17 cellular contexts compared by ENCODE assay signal in genomic region chr5:77073667-77074066, GRCh38.
"Had no signal": no experiment of that assay in that cellular context is flagged by ENCODE, and none has a peak within 500 bp of the region (broad histone marks: within the 10 kb centered on the region; RNA-seq: fewer than 3 reads in every experiment).

No MANE protein-coding gene starts in this region.

- H3K27me3 ChIP-seq: breast epithelium, sigmoid colon, upper lobe of right lung had no signal

- H3K9me3 ChIP-seq: breast epithelium, sigmoid colon, spleen, upper lobe of right lung had no signal

- DNase-seq: activated CD4-positive, alpha-beta memory T cell treated with anti-CD3 and anti-CD28 coated beads, Interleukin-2, amount 10 ng/mL, durations not matched to agents 7 days and 5 days; activated CD4-positive, alpha-beta T cell treated with anti-CD3 and anti-CD28 coated beads for 48 hours; activated CD4-positive, CD25-positive, alpha-beta regulatory T cell; activated CD8-positive, alpha-beta memory T cell treated with anti-CD3 and anti-CD28 coated beads, Interleukin-2, amount 10 ng/mL, durations not matched to agents 7 days and 5 days; activated naive CD4-positive, alpha-beta T cell treated with Interleukin-2 at 50 U/mL for 16 hours; anterior cingulate cortex; effector CD4-positive, alpha-beta T cell; mesendoderm; naive thymus-derived CD4-positive, alpha-beta T cell; sigmoid colon; spleen; stimulated activated naive B cell treated with anti-CD40 and anti-IgM and Interleukin-4, amounts not matched to agents 10 μg/mL and 1 μg/mL and 100 μg/mL, for 72 hours; upper lobe of right lung had no signal

- ATAC-seq: activated CD8-positive, alpha-beta memory T cell treated with anti-CD3 and anti-CD28 coated beads, Interleukin-2, amount 10 ng/mL, durations not matched to agents 7 days and 5 days; activated T-helper 17 cell treated with anti-CD3 and anti-CD28 coated beads, Interleukin-2, amount 50 U/mL, for 72 hours; esophagus mucosa; naive thymus-derived CD4-positive, alpha-beta T cell; stimulated activated naive B cell treated with anti-CD40 and anti-IgM and Interleukin-4, amounts not matched to agents 10 μg/mL and 1 μg/mL and 100 μg/mL, for 72 hours; upper lobe of right lung had no signal

- H3K36me3 ChIP-seq: breast epithelium, sigmoid colon, upper lobe of right lung had no signal

- H2AFZ ChIP-seq: parathyroid adenoma had no signal

- H3K27ac ChIP-seq: breast epithelium, parathyroid adenoma, sigmoid colon, spleen, upper lobe of right lung had no signal

- H3K4me3 ChIP-seq: breast epithelium, sigmoid colon, spleen, upper lobe of right lung had no signal

- H3K9ac ChIP-seq: parathyroid adenoma had no signal
